ENCODE assay signal across 18 cellular contexts in the genomic region with DNA sequence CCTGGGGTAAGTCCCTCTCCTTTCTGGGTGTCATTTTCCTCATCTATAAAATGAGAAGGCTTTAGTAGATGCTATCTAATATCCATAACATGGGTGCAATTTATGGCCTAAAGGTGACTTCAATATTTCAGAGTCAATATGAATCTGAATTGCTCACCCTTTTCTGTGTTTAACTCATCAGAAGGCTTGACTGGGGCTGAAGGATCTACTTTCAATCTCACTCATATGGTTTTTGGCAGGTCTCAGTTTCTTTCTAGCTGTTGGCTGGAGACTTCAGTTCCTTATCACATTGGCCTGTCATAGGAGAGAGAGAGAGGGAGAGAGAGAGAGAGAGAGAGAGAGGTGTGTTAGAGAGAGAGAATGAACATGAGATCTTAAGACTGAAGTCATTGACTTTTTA.
A peak's percentile ranks its signal among the peaks of the same experiment; 100 is the strongest.
DNase-seq lines count a peak whose midpoint lies in the region; ATAC-seq, FAIRE-seq and TF ChIP-seq lines count a peak whose summit lies in the region.
"Had no signal": no experiment of that assay in that cellular context is flagged by ENCODE, and none has a peak within 500 bp of the region (broad histone marks: within the 10 kb centered on the region; RNA-seq: fewer than 3 reads in every experiment).

No MANE protein-coding gene starts in this region.

- no peak overlapping the region for H2BK12ac ChIP-seq in H1 (ENCODE audit: low read depth, low read length)

- no peak overlapping the region for H2AFZ ChIP-seq in H1 (ENCODE audit: low read length)

- no peaks in the 10 kb centered on the region for H3K79me1 ChIP-seq in H1 (ENCODE audit: low read depth, low read length)

- H3K9ac ChIP-seq in H1 (replicated peaks in 1 of 4; ENCODE audit: extremely low read depth in 1 of 4, low read depth in 3 of 4, low read length in 3 of 4), result no peak overlapping the region
- H3K9ac ChIP-seq: BLaER1 had no signal

- H4K8ac ChIP-seq in H1 (ENCODE audit: extremely low read depth, insufficient read depth, low read length), result no peak overlapping the region

- no peak overlapping the region for H3K4me3 Mint-ChIP-seq in activated T-cell treated with anti-CD3 and anti-CD28 coated beads, Interleukin-2, amount 50 U/mL, for 4 hours
- H3K4me3 Mint-ChIP-seq in activated T-cell treated with anti-CD3 and anti-CD28 coated beads, Interleukin-2, amount 50 U/mL, for 24 hours, result no peak overlapping the region
- no peak overlapping the region for H3K4me3 Mint-ChIP-seq in stimulated activated naive CD8-positive, alpha-beta T cell treated with anti-CD3 and anti-CD28 coated beads, Interleukin-15, amount 100 ng/mL, for 72 hours
- H3K4me3 Mint-ChIP-seq: CD14-positive monocyte; CD4-positive, alpha-beta memory T cell; H9 had no signal

- no peak overlapping the region for H3K23ac ChIP-seq in H1 (ENCODE audit: insufficient read length)

- no peak overlapping the region for H3K18ac ChIP-seq in H1 (ENCODE audit: extremely low read depth, low read length)

- no peak overlapping the region for H4K5ac ChIP-seq in H1 (ENCODE audit: insufficient read length, low read depth, low read length)

- H3K4me2 ChIP-seq in H1 (ENCODE audit: insufficient read depth in 1 of 2, low read depth in 2 of 2, low read length in 2 of 2), result no peak overlapping the region
- H3K4me2 ChIP-seq: BLaER1 had no signal

- H3K4me1 ChIP-seq in H1 (replicated peaks in 1 of 4; ENCODE audit: control insufficient read depth in 3 of 4, insufficient read depth in 4 of 4, low read length in 3 of 4), result no peaks in the 10 kb centered on the region
- H3K4me1 ChIP-seq: BLaER1 had no signal

- ATAC-seq in activated T-cell treated with anti-CD3 and anti-CD28 coated beads, Interleukin-2, amount 50 U/mL, for 4 hours, result peak; percentile 18 to 38
- peak; percentile 7 for ATAC-seq in stimulated activated naive CD8-positive, alpha-beta T cell treated with anti-CD3 and anti-CD28 coated beads, Interleukin-15, amount 100 ng/mL, for 72 hours
- ATAC-seq in stimulated activated naive CD8-positive, alpha-beta T cell treated with anti-CD3 and anti-CD28 coated beads, Interleukin-15, Interleukin-2, amounts not matched to agents 100 U/mL and 50 U/mL, for 24 hours, result no peak
- ATAC-seq in GM21367 (IDR thresholded peaks at IDR 0.05; ENCODE audit: unreplicated experiment), result no peak
- ATAC-seq: HepG2 had no signal

- no peak for TF ChIP-seq EP300 in H1 (IDR thresholded peaks at IDR 0.05; ENCODE audit: borderline replicate concordance in 1 of 2, low read depth in 2 of 2, low read length in 2 of 2)

- H3K27ac Mint-ChIP-seq in activated T-cell treated with anti-CD3 and anti-CD28 coated beads, Interleukin-2, amount 50 U/mL, for 24 hours, result no peak overlapping the region
- H3K27ac Mint-ChIP-seq in stimulated activated naive CD8-positive, alpha-beta T cell treated with anti-CD3 and anti-CD28 coated beads, Interleukin-15, amount 100 ng/mL, for 72 hours, result no peak overlapping the region
- H3K27ac Mint-ChIP-seq: CD14-positive monocyte; CD4-positive, alpha-beta memory T cell; H9; IgD-negative memory B cell had no signal

- no peaks in the 10 kb centered on the region for H4K20me1 ChIP-seq in H1 (replicated peaks in 1 of 2; ENCODE audit: control insufficient read depth in 1 of 2, insufficient read depth in 2 of 2, low read length in 2 of 2)
- H4K20me1 ChIP-seq: BLaER1 had no signal

- no peak overlapping the region for H2BK120ac ChIP-seq in H1 (replicated peaks; ENCODE audit: low read depth, low read length)

- no peaks in the 10 kb centered on the region for H3K9me3 Mint-ChIP-seq in activated T-cell treated with anti-CD3 and anti-CD28 coated beads, Interleukin-2, amount 50 U/mL, for 4 hours
- no peaks in the 10 kb centered on the region for H3K9me3 Mint-ChIP-seq in activated T-cell treated with anti-CD3 and anti-CD28 coated beads, Interleukin-2, amount 50 U/mL, for 24 hours
- peaks cover 0 to 10% of the 10 kb centered on the region in 2 donors for H3K9me3 Mint-ChIP-seq in stimulated activated naive CD8-positive, alpha-beta T cell treated with anti-CD3 and anti-CD28 coated beads, Interleukin-15, amount 100 ng/mL, for 72 hours
- H3K9me3 Mint-ChIP-seq: H9 had no signal

- no peak overlapping the region for H3K27ac ChIP-seq in H1 (ENCODE audit: low read depth, low read length)
- H3K27ac ChIP-seq: BLaER1 had no signal

- no peak overlapping the region for H3K56ac ChIP-seq in H1 (replicated peaks; ENCODE audit: insufficient read length, low read depth, low read length)

- no peak overlapping the region for H4K91ac ChIP-seq in H1 (replicated peaks; ENCODE audit: insufficient read length, low read length)

- no peaks in the 10 kb centered on the region for H3K27me3 ChIP-seq in H1 (replicated peaks in 1 of 4; ENCODE audit: control insufficient read depth in 3 of 4, extremely low read depth in 1 of 4, insufficient read depth in 3 of 4, low read length in 3 of 4)
- H3K27me3 ChIP-seq: BLaER1 had no signal

- H3K9me3 ChIP-seq in H1 (ENCODE audit: insufficient read depth in 2 of 2, low read depth in 1 of 2, low read length in 1 of 2), result no peaks in the 10 kb centered on the region
- H3K9me3 ChIP-seq: BLaER1 had no signal

- H3K4ac ChIP-seq in H1 (replicated peaks; ENCODE audit: insufficient read length, low read depth, low read length), result no peak overlapping the region

- no peaks in the 10 kb centered on the region for H3K36me3 Mint-ChIP-seq in activated T-cell treated with anti-CD3 and anti-CD28 coated beads, Interleukin-2, amount 50 U/mL, for 4 hours (ENCODE audit: insufficient read depth)
- H3K36me3 Mint-ChIP-seq in activated T-cell treated with anti-CD3 and anti-CD28 coated beads, Interleukin-2, amount 50 U/mL, for 24 hours (ENCODE audit: low read depth), result no peaks in the 10 kb centered on the region
- H3K36me3 Mint-ChIP-seq: CD14-positive monocyte; CD4-positive, alpha-beta memory T cell had no signal

- POLR2A ChIA-PET in H1 (lab: Charles Lee; ENCODE audit: partially characterized antibody), result no interaction called here

- 0 out of 2 replicates have a peak overlapping the region, but pooled peaks have one; percentile 16 for H2BK15ac ChIP-seq in H1 (ENCODE audit: low read length)

- TF ChIP-seq RAD21 in H1 (IDR thresholded peaks at IDR 0.05 in 1 of 2, conservative IDR thresholded peaks at IDR 0.05 in 1 of 2; ENCODE audit: low read depth in 2 of 2, low read length in 2 of 2), result no peak

- no peaks in the 10 kb centered on the region for H3K23me2 ChIP-seq in H1 (ENCODE audit: low read depth, low read length)

- no peak overlapping the region for H2BK5ac ChIP-seq in H1 (ENCODE audit: low read depth, low read length)

- no peak overlapping the region for H3K14ac ChIP-seq in H1 (ENCODE audit: insufficient read length)

- H3K27me3 Mint-ChIP-seq in activated T-cell treated with anti-CD3 and anti-CD28 coated beads, Interleukin-2, amount 50 U/mL, for 4 hours (ENCODE audit: low read depth), result no peaks in the 10 kb centered on the region
- H3K27me3 Mint-ChIP-seq in activated T-cell treated with anti-CD3 and anti-CD28 coated beads, Interleukin-2, amount 50 U/mL, for 24 hours, result peaks cover 5% of the 10 kb centered on the region
- H3K27me3 Mint-ChIP-seq in stimulated activated naive CD8-positive, alpha-beta T cell treated with anti-CD3 and anti-CD28 coated beads, Interleukin-15, amount 100 ng/mL, for 72 hours, result peaks cover 8% of the 10 kb centered on the region
- H3K27me3 Mint-ChIP-seq: IgD-negative memory B cell had no signal

- no peak overlapping the region for H2AK5ac ChIP-seq in H1 (ENCODE audit: low read depth, low read length)

- TF ChIP-seq CTCF in H1 (IDR thresholded peaks at IDR 0.05; ENCODE audit: control extremely low read depth in 1 of 3, insufficient read depth in 1 of 3, low read depth in 1 of 3, low read length in 3 of 3), result no peak

- H3K4me3 ChIP-seq in H1 (ENCODE audit: extremely low read depth in 1 of 4, insufficient read depth in 2 of 4, low read depth in 3 of 4, low read length in 4 of 4), result no peak overlapping the region
- H3K4me3 ChIP-seq: BLaER1 had no signal

- H3K36me3 ChIP-seq in H1 (ENCODE audit: control insufficient read depth in 2 of 4, insufficient read depth in 4 of 4, low read length in 3 of 4), result no peaks in the 10 kb centered on the region; a peak in 1 of 8 replicates
- H3K36me3 ChIP-seq: BLaER1 had no signal

- no peak for DNase-seq in activated T-cell treated with anti-CD3 and anti-CD28 coated beads, Interleukin-2, amount 50 U/mL, for 4 hours
- DNase-seq in activated T-cell treated with anti-CD3 and anti-CD28 coated beads, Interleukin-2, amount 50 U/mL, for 24 hours, result no peak
- DNase-seq in stimulated activated naive CD8-positive, alpha-beta T cell treated with anti-CD3 and anti-CD28 coated beads, Interleukin-15, amount 100 ng/mL, for 72 hours, result no peak
- DNase-seq in stimulated activated naive CD8-positive, alpha-beta T cell treated with anti-CD3 and anti-CD28 coated beads, Interleukin-15, Interleukin-2, amounts not matched to agents 100 U/mL and 50 U/mL, for 24 hours, result no peak
- DNase-seq in H1 (ENCODE audit: low read depth in 1 of 2, low spot score in 2 of 2) (no peak), OCI-M1 (lab: John Stamatoyannopoulos, UW) (no peak)
- DNase-seq: 8988T; CD4-positive, alpha-beta memory T cell; DMS153; DMS79; GDM1; GOT3; H9 had no signal

- TF ChIP-seq POLR2A in H1 (IDR thresholded peaks at IDR 0.05; ENCODE audit: control extremely low read depth in 1 of 2, low read depth in 2 of 2, low read length in 2 of 2), result no peak

- CTCF ChIA-PET in H1 (lab: Charles Lee; ENCODE audit: partially characterized antibody), result no interaction called here

- no peak for FAIRE-seq in H1 (lab: Jason Lieb, UNC)
- FAIRE-seq: HepG2 had no signal

- H3K4me1 Mint-ChIP-seq in activated T-cell treated with anti-CD3 and anti-CD28 coated beads, Interleukin-2, amount 50 U/mL, for 4 hours (ENCODE audit: low read depth), result no peaks in the 10 kb centered on the region
- H3K4me1 Mint-ChIP-seq in activated T-cell treated with anti-CD3 and anti-CD28 coated beads, Interleukin-2, amount 50 U/mL, for 24 hours (ENCODE audit: low read depth), result peaks cover 2% of the 10 kb centered on the region
- no peaks in the 10 kb centered on the region for H3K4me1 Mint-ChIP-seq in stimulated activated naive CD8-positive, alpha-beta T cell treated with anti-CD3 and anti-CD28 coated beads, Interleukin-15, amount 100 ng/mL, for 72 hours
- H3K4me1 Mint-ChIP-seq: CD14-positive monocyte had no signal

- no peak overlapping the region for H2BK20ac ChIP-seq in H1 (ENCODE audit: low read length)

- H3K79me2 ChIP-seq in H1 (ENCODE audit: control insufficient read depth in 1 of 2, insufficient read depth in 2 of 2, low read length in 2 of 2), result no peaks in the 10 kb centered on the region

TF ChIP-seq in H1, 55 proteins besides CTCF, POLR2A, EP300 and RAD21 (continues in another document):
- no peak for TF ChIP-seq ASH2L (IDR thresholded peaks at IDR 0.05; ENCODE audit: low read length)
- no peak for TF ChIP-seq SIX5 (IDR thresholded peaks at IDR 0.05; ENCODE audit: low read depth, low read length)
- TF ChIP-seq SIN3A (conservative IDR thresholded peaks at IDR 0.05 in 1 of 2, IDR thresholded peaks at IDR 0.05 in 1 of 2; ENCODE audit: low read depth in 1 of 2, low read length in 2 of 2), result no peak
- TF ChIP-seq JUND (IDR thresholded peaks at IDR 0.05; ENCODE audit: low read length), result 0 out of 2 replicates have a peak, but pooled peaks have one; percentile 38
- TF ChIP-seq BCL11A (IDR thresholded peaks at IDR 0.05; ENCODE audit: low read depth in 2 of 2, low read length in 2 of 2), result no peak
- TF ChIP-seq SIRT6 (IDR thresholded peaks at IDR 0.05; ENCODE audit: low read length), result no peak
- TF ChIP-seq CTBP2 (IDR thresholded peaks at IDR 0.05; ENCODE audit: borderline replicate concordance, insufficient read depth, insufficient read length, low read length), result no peak

Comparison
In these comparisons a context has a peak if more than half of its experiments do, and no peak if none do; other contexts are left out.
1. ATAC-seq: peak in activated T-cell treated with anti-CD3 and anti-CD28 coated beads, Interleukin-2, amount 50 U/mL, for 4 hours (2 of 2) and stimulated activated naive CD8-positive, alpha-beta T cell treated with anti-CD3 and anti-CD28 coated beads, Interleukin-15, amount 100 ng/mL, for 72 hours (single experiment); none in stimulated activated naive CD8-positive, alpha-beta T cell treated with anti-CD3 and anti-CD28 coated beads, Interleukin-15, Interleukin-2, amounts not matched to agents 100 U/mL and 50 U/mL, for 24 hours (single experiment) and GM21367 (single experiment).